14 cellular contexts compared by ENCODE assay signal in the genomic region with DNA sequence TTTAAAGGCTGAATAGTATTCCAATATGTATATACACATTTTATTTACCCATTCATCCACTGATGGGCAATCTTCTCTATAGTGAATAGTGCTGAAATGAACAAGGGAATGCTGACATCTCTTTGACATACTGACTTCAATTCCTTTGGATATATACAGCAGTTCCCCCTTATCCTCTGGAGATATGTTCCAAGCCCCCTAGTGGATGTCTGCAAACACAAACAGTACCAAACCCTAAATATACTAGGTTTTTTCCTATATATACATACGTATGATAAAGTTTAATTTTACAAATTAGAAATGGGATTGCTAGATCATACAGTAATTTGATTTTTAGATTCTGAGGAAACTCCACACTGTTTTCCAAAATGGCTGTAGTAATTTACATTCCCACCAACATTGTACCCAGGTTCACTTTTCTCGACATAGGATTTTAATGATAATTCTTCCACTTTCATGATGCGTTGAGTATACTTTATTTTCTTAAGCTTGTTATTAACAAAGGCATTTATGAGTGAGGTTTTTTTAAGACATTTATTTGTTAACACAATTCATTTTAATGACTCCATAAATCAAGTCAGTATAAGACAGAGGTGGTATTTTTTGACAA. TPM values are rescaled to one million over a fixed set of nuclear protein-coding genes. Genes with fewer than 3 reads are reported as not detected.
A peak's percentile ranks its signal among the peaks of the same experiment; 100 is the strongest.
DNase-seq lines count a peak whose midpoint lies in the region; TF ChIP-seq lines count a peak whose summit lies in the region.
"Had no signal": no experiment of that assay in that cellular context is flagged by ENCODE, and none has a peak within 500 bp of the region (broad histone marks: within the 10 kb centered on the region; RNA-seq: fewer than 3 reads in every experiment).

No MANE protein-coding gene starts in this region.

- peak; percentile 37 for DNase-seq in NCI-H82 (lab: John Stamatoyannopoulos, UW)
- DNase-seq in NCI-H82 treated with DMSO at 0.1 percent for 48 hours (lab: John Stamatoyannopoulos, UW; ENCODE audit: unreplicated experiment): no peak
- no peak for DNase-seq in brain microvascular endothelial cell
- peak; percentile 18 for DNase-seq in neural progenitor cell (ENCODE audit: low spot score)
- no peak for DNase-seq in GF-D8 (lab: John Stamatoyannopoulos, UW)
- DNase-seq in ACHN: no peak
- no peak for DNase-seq in ecto neural progenitor cell (ENCODE audit: low spot score)
- DNase-seq: adrenal gland; kidney; NCI-H345; stimulated activated CD4-positive, alpha-beta T cell treated with anti-CD3 and anti-CD28 coated beads, Interleukin-4, amount 100 ng/mL, for 4 hours; T-cell had no signal

- H3K79me2 ChIP-seq in Loucy (ENCODE audit: insufficient read depth, low read length): no peaks in the 10 kb centered on the region
- H3K79me2 ChIP-seq in neural progenitor cell (ENCODE audit: low read depth): no peaks in the 10 kb centered on the region

- H3K9me3 Mint-ChIP-seq in neural progenitor cell: peaks cover under 1% of the 10 kb centered on the region
- H3K9me3 Mint-ChIP-seq: T-cell had no signal

- H3K27me3 ChIP-seq in Loucy (ENCODE audit: insufficient read depth, low read length, poor library complexity, severe bottlenecking) (no peaks in the 10 kb centered on the region), brain microvascular endothelial cell (replicated peaks) (no peaks in the 10 kb centered on the region), neural progenitor cell (no peaks in the 10 kb centered on the region)
- H3K27me3 ChIP-seq: adrenal gland had no signal

- no peak overlapping the region for H3K4me2 ChIP-seq in Loucy (ENCODE audit: low read depth, low read length, poor library complexity, severe bottlenecking)
- H3K4me2 ChIP-seq in neural progenitor cell: no peak overlapping the region

- H3F3A ChIP-seq in Loucy (ENCODE audit: low read depth) (no peaks in the 10 kb centered on the region), neural progenitor cell (ENCODE audit: low read depth) (no peaks in the 10 kb centered on the region)

- H3K9me2 ChIP-seq in Loucy (replicated peaks; ENCODE audit: low read depth, low read length): no peaks in the 10 kb centered on the region

- H3K4me1 ChIP-seq in Loucy (ENCODE audit: insufficient read depth, low read length, poor library complexity, severe bottlenecking) (no peaks in the 10 kb centered on the region), neural progenitor cell (no peaks in the 10 kb centered on the region)
- H3K4me1 ChIP-seq: adrenal gland had no signal

- no peak overlapping the region for H3K4me3 Mint-ChIP-seq in neural progenitor cell
- H3K4me3 Mint-ChIP-seq: T-cell had no signal

- H3K27me3 Mint-ChIP-seq in neural progenitor cell (ENCODE audit: insufficient read depth, low read depth): no peaks in the 10 kb centered on the region
- H3K27me3 Mint-ChIP-seq: T-cell had no signal

- H2AFZ ChIP-seq in Loucy (ENCODE audit: low read length) (no peak overlapping the region), neural progenitor cell (replicated peaks) (no peak overlapping the region)

- H3K9me3 ChIP-seq in Loucy (ENCODE audit: insufficient read depth, low read depth, low read length) (no peaks in the 10 kb centered on the region), neural progenitor cell (ENCODE audit: low read depth) (no peaks in the 10 kb centered on the region)
- H3K9me3 ChIP-seq: adrenal gland had no signal

- no peaks in the 10 kb centered on the region for H4K20me1 ChIP-seq in Loucy (ENCODE audit: insufficient read depth, low read length, poor library complexity, severe bottlenecking)
- no peaks in the 10 kb centered on the region for H4K20me1 ChIP-seq in neural progenitor cell (ENCODE audit: low read depth)

- H3K27ac Mint-ChIP-seq in neural progenitor cell: no peak overlapping the region
- H3K27ac Mint-ChIP-seq: T-cell had no signal

- peaks cover 12% of the 10 kb centered on the region for H3K36me3 Mint-ChIP-seq in neural progenitor cell

- no peak overlapping the region for H3K4me3 ChIP-seq in Loucy (ENCODE audit: low read length, poor library complexity, severe bottlenecking)
- no peak overlapping the region for H3K4me3 ChIP-seq in brain microvascular endothelial cell (ENCODE audit: low read depth, low read length)
- H3K4me3 ChIP-seq in neural progenitor cell: no peak overlapping the region
- H3K4me3 ChIP-seq: adrenal gland had no signal

- H3K27ac ChIP-seq in brain microvascular endothelial cell (no peak overlapping the region), neural progenitor cell (no peak overlapping the region)
- H3K27ac ChIP-seq: adrenal gland, epithelial cell of prostate had no signal

- H3K36me3 ChIP-seq in Loucy (ENCODE audit: insufficient read depth, low read length): peaks cover 23% of the 10 kb centered on the region
- peaks cover 6% of the 10 kb centered on the region for H3K36me3 ChIP-seq in brain microvascular endothelial cell (replicated peaks)
- H3K36me3 ChIP-seq in neural progenitor cell: peaks cover 12% of the 10 kb centered on the region
- H3K36me3 ChIP-seq: adrenal gland had no signal

- TF ChIP-seq CTCF in Loucy (conservative IDR thresholded peaks at IDR 0.05; ENCODE audit: low read length) (peak; percentile 71), brain microvascular endothelial cell (IDR thresholded peaks at IDR 0.05; ENCODE audit: low read depth, low read length, missing control alignments) (peak; percentile 53), neural progenitor cell (IDR thresholded peaks at IDR 0.05) (peak; percentile 58)

- in situ Hi-C loops in brain microvascular endothelial cell (cut with HindIII; ENCODE audit: low pct_ligation_motif_present, low sequenced_read_pairs) (no loop called here), ACHN (cut with HindIII; ENCODE audit: low pct_ligation_motif_present, low pct_unique_long_range_greater_than_20kb, low sequenced_read_pairs) (no loop called here)

- H3K9ac ChIP-seq in Loucy (ENCODE audit: low read depth, low read length, poor library complexity, severe bottlenecking) (no peak overlapping the region), neural progenitor cell (no peak overlapping the region)

- H3K4me1 Mint-ChIP-seq in neural progenitor cell: no peaks in the 10 kb centered on the region

RNA-seq across cellular contexts. Expression of a gene that starts 38.2 kb away (rescaled TPM):
- total RNA-seq in neural progenitor cell (ENCODE audit: low replicate concordance): 31.9 and 51.6 TPM in 2 replicates

RNA-seq across cellular contexts. Expression of a gene that starts 44.7 kb away (rescaled TPM):
- total RNA-seq in neural progenitor cell (ENCODE audit: low replicate concordance): not detected in 2 replicates
- total RNA-seq: T-cell had no signal

Comparison
In these comparisons a context has a peak if more than half of its experiments do, and no peak if none do; other contexts are left out.
1. DNase-seq: peak in NCI-H82 (single experiment) and neural progenitor cell (single experiment); none in NCI-H82 treated with DMSO at 0.1 percent for 48 hours (single experiment), brain microvascular endothelial cell (single experiment), GF-D8 (single experiment), ACHN (single experiment) and ecto neural progenitor cell (single experiment).
2. Peak in every context shown above with its lines, with median percentiles within 50 percentile points of each other: CTCF ChIP-seq.